ENCODE assay signal across 8 cellular contexts in genomic region chr9:89549031-89549644, GRCh38. TPM values are rescaled to one million over a fixed set of nuclear protein-coding genes. Genes with fewer than 3 reads are reported as not detected.
DNase-seq lines count a peak whose midpoint lies in the region; ATAC-seq, FAIRE-seq and TF ChIP-seq lines count a peak whose summit lies in the region.

No MANE protein-coding gene starts in this region.

- POLR2A ChIA-PET in AG04449 (lab: Yijun Ruan, JAX) (no interaction called here), HepG2 (lab: Yijun Ruan, JAX) (interaction anchor here (1.0 to 1.5 kb wide), 2 partner anchors 13 to 239 kb away, joined by 3 to 4 read pairs; no protein-coding TSS in a partner anchor)
- POLR2A ChIA-PET in activated CD4-positive, alpha-beta T cell treated with anti-CD3 and anti-CD28 coated beads for 36 hours (lab: Charles Lee): interaction anchor here (0.7 to 1.7 kb wide), 8 partner anchors 12 to 176 kb away, joined by 3 to 16 read pairs (median 4); no protein-coding TSS in a partner anchor

- H3K27ac Mint-ChIP-seq in activated CD4-positive, alpha-beta T cell treated with anti-CD3 and anti-CD28 coated beads for 36 hours: no peak overlapping the region

- peaks cover 22% of the 10 kb centered on the region for H3K4me1 Mint-ChIP-seq in activated CD4-positive, alpha-beta T cell treated with anti-CD3 and anti-CD28 coated beads for 36 hours

- H3K9me3 ChIP-seq in HepG2 (ENCODE audit: low read length): peaks cover 7% of the 10 kb centered on the region; the same call in 1 of the 2 replicates

- no peak overlapping the region for H3K4me3 Mint-ChIP-seq in activated CD4-positive, alpha-beta T cell treated with anti-CD3 and anti-CD28 coated beads for 36 hours

- H3K36me3 ChIP-seq in HepG2 (replicated peaks in 1 of 2; ENCODE audit: control insufficient read depth in 1 of 2, insufficient read depth in 2 of 2, low read length in 2 of 2): no peaks in the 10 kb centered on the region

- no TSS peak for BruUV-seq in HepG2 (replicated peaks; lab: Mats Ljungman, UMichigan)

- H3K9me3 Mint-ChIP-seq in activated CD4-positive, alpha-beta T cell treated with anti-CD3 and anti-CD28 coated beads for 36 hours (ENCODE audit: low read depth): peaks cover 13% of the 10 kb centered on the region

- H4K20me1 ChIP-seq in HepG2 (ENCODE audit: insufficient read depth, low read length): no peaks in the 10 kb centered on the region

- peak; percentile 48 for TF ChIP-seq RAD21 in HepG2 (CRISPR knock-in tag; IDR thresholded peaks at IDR 0.05)

- no peak overlapping the region for H3K27ac ChIP-seq in HepG2 (ENCODE audit: extremely low read length, insufficient read depth, low read length)

- TF ChIP-seq CTCF in AG04449 (IDR thresholded peaks at IDR 0.05; ENCODE audit: insufficient read depth, low read length, missing control alignments): peak; percentile 91
- TF ChIP-seq CTCF in HepG2 (CRISPR knock-in tag; IDR thresholded peaks at IDR 0.05): peak; percentile 82

- peaks cover 1 to 8% of the 10 kb centered on the region in 2 experiments; a peak in 1 of 5 replicates for H3K27me3 ChIP-seq in HepG2 (ENCODE audit: control insufficient read depth in 1 of 2, insufficient read depth in 2 of 2, low read length in 2 of 2)

- in situ Hi-C loops in HepG2 (cut with HindIII; ENCODE audit: extremely low pct_ligation_motif_present, low pct_unique_long_range_greater_than_20kb): no loop called here

- TF ChIP-seq EP300 in HepG2 (IDR thresholded peaks at IDR 0.05; ENCODE audit: low read depth in 2 of 2, low read length in 2 of 2): no peak
- TF ChIP-seq EP300 in HepG2 (CRISPR knock-in tag; IDR thresholded peaks at IDR 0.05; ENCODE audit: borderline replicate concordance): no peak

- H3K36me3 Mint-ChIP-seq in activated CD4-positive, alpha-beta T cell treated with anti-CD3 and anti-CD28 coated beads for 36 hours (ENCODE audit: low read depth): peaks cover 11% of the 10 kb centered on the region

- no peak overlapping the region for H3K9ac ChIP-seq in HepG2 (ENCODE audit: insufficient read depth, low read depth, low read length)

- 24% methylated on average over 5 of the region's 5 CpGs for WGBS in HepG2 (ENCODE audit: low lambda C conversion rate)

- H3K4me3 ChIP-seq in AG04449 (ENCODE audit: low read depth, low read length) (no peak overlapping the region), HepG2 (replicated peaks in 1 of 3; ENCODE audit: insufficient read depth in 1 of 3, low read depth in 2 of 3, low read length in 3 of 3) (no peak overlapping the region)

- peaks cover 65% of the 10 kb centered on the region for H3K4me1 ChIP-seq in HepG2 (ENCODE audit: insufficient read depth, low read length)

- peak; percentile 73 for FAIRE-seq in HepG2 (lab: Jason Lieb, UNC)

- H2AFZ ChIP-seq in HepG2 (ENCODE audit: low read length): no peak overlapping the region

- intact Hi-C loops in activated CD4-positive, alpha-beta T cell treated with anti-CD3 and anti-CD28 coated beads for 36 hours (cut with DNase I, micrococcal nuclease): loop anchor here (1.0 to 5.0 kb wide), 9 partner anchors 51 to 230 kb away; partner anchors contain the start of genes SECISBP2 (in 1 of the 2) and SEMA4D (in 1 of the 2)
- intact Hi-C loops in HepG2 (cut with micrococcal nuclease; ENCODE audit: unreplicated experiment): no loop called here

- ATAC-seq in GM18861 (IDR thresholded peaks at IDR 0.05; ENCODE audit: unreplicated experiment) (peak; percentile 80), HG03097 (IDR thresholded peaks at IDR 0.05; ENCODE audit: low FRiP score, unreplicated experiment) (peak; percentile 80), HepG2 (peak; percentile 85)
- ATAC-seq in activated CD4-positive, alpha-beta T cell treated with anti-CD3 and anti-CD28 coated beads for 36 hours: peak; percentile 100

- no peak for DNase-seq in AG04449 (ENCODE audit: low read depth, low spot score)
- peak; percentile 52 for DNase-seq in NCI-H226
- peak; percentile 94 for DNase-seq in activated CD4-positive, alpha-beta T cell treated with anti-CD3 and anti-CD28 coated beads for 36 hours
- DNase-seq in cerebellum (ENCODE audit: low spot score): peak; percentile 70
- peak; percentile 32 for DNase-seq in HepG2 (ENCODE audit: low spot score)
- peak; percentile 75 for DNase-seq in stimulated activated CD8-positive, alpha-beta memory T cell treated with anti-CD3 and anti-CD28 coated beads, Interleukin-12 subunit alpha, Interleukin-12 subunit beta, amount 100 ng/mL, for 1 hour (ENCODE audit: low read depth)

- TF ChIP-seq POLR2A in HepG2 (IDR thresholded peaks at IDR 0.05; ENCODE audit: insufficient read depth in 1 of 2, low read depth in 2 of 2, low read length in 2 of 2): no peak

- CTCF ChIA-PET in AG04449 (lab: Yijun Ruan, JAX): interaction anchor here (0.6 to 3.8 kb wide), 30 partner anchors 8 to 690 kb away, joined by 3 to 24 read pairs (median 5); partner anchors contain the start of gene SECISBP2
- CTCF ChIA-PET in activated CD4-positive, alpha-beta T cell treated with anti-CD3 and anti-CD28 coated beads for 36 hours (lab: Charles Lee): interaction anchor here (0.6 to 4.1 kb wide), 61 partner anchors 11 to 554 kb away, joined by 3 to 88 read pairs (median 6); partner anchors contain the start of genes SECISBP2 and SEMA4D
- CTCF ChIA-PET in HepG2 (lab: Yijun Ruan, JAX; ENCODE audit: low intra/inter-chr PET ratio, low total read pairs): interaction anchor here (2.6 kb wide), 1 partner anchor 230 kb away, joined by 13 read pairs; the partner anchor contains the start of gene SECISBP2

- no peaks in the 10 kb centered on the region for H3K79me2 ChIP-seq in HepG2 (ENCODE audit: insufficient read depth, low read length)

- no peaks in the 10 kb centered on the region for H3K27me3 Mint-ChIP-seq in activated CD4-positive, alpha-beta T cell treated with anti-CD3 and anti-CD28 coated beads for 36 hours

- H3K4me2 ChIP-seq in HepG2 (ENCODE audit: low read depth, low read length): no peak overlapping the region

TF ChIP-seq in HepG2, 621 proteins besides CTCF, POLR2A, EP300 and RAD21 (continues in another document):
- TF ChIP-seq MAX (IDR thresholded peaks at IDR 0.05) (0 out of 2 replicates have a peak, but pooled peaks have one; percentile 22), RBM22 (optimal IDR thresholded peaks at IDR 0.05; ENCODE audit: low read length) (no peak), MED1 (CRISPR knock-in tag; IDR thresholded peaks at IDR 0.05) (peak; percentile 30; the same call in 1 of the 2 replicates)

RNA-seq across cellular contexts. Expression of gene SEMA4D, which starts 51.2 kb away (rescaled TPM):
- total RNA-seq in activated CD4-positive, alpha-beta T cell treated with anti-CD3 and anti-CD28 coated beads for 36 hours: 100 to 1,000 TPM; 215 to 226 TPM
- 18.4 TPM for total RNA-seq in cerebellum
- total RNA-seq in HepG2 (2016; rRNA removed; fragmentation: Illumina TruSeq; extraction: Trizol): 0.07 and 0.13 TPM in 2 replicates
- 0.26 TPM in 1 of 2 replicates, not detected in the other for total RNA-seq in HepG2 (2016; cell fraction: cytosol; rRNA removed; fragmentation: Illumina TruSeq; extraction: Trizol; ENCODE audit: low read depth)
- total RNA-seq in HepG2 (2016; cell fraction: insoluble cytoplasmic fraction; rRNA removed; fragmentation: Illumina TruSeq; extraction: Trizol): 0.10 and 0.13 TPM in 2 replicates
- total RNA-seq in HepG2 (2016; cell fraction: membrane; rRNA removed; fragmentation: Illumina TruSeq; extraction: Trizol): 0.07 and 0.28 TPM in 2 replicates
- 0.44 and 0.87 TPM in 2 replicates for total RNA-seq in HepG2 (2016; cell fraction: nucleus; rRNA removed; fragmentation: Illumina TruSeq; extraction: Trizol)
- polyA plus RNA-seq in HepG2 (2011; rRNA removed): 0.16 and 0.17 TPM in 2 replicates
- 0.12 and 0.23 TPM in 2 replicates for polyA plus RNA-seq in HepG2 (2011; cell fraction: cytosol; rRNA removed)
- 0.97 and 1.2 TPM in 2 replicates for polyA plus RNA-seq in HepG2 (2011; cell fraction: nucleus; rRNA removed)
- 0.85 and 1.2 TPM in 2 replicates for polyA plus RNA-seq in HepG2 (2012)
- 0.08 TPM in 1 of 2 replicates, not detected in the other for polyA plus RNA-seq in HepG2 (2016; cell fraction: cytosol; fragmentation: Illumina TruSeq; extraction: Trizol; ENCODE audit: low read depth)
- polyA plus RNA-seq in HepG2 (2016; cell fraction: insoluble cytoplasmic fraction; fragmentation: Illumina TruSeq; extraction: Trizol; ENCODE audit: low read depth): 0.10 and 0.16 TPM in 2 replicates
- polyA plus RNA-seq in HepG2 (2016; cell fraction: membrane; fragmentation: Illumina TruSeq; extraction: Trizol; ENCODE audit: low read depth): 0.08 and 0.11 TPM in 2 replicates
- 0.31 and 0.86 TPM in 2 replicates for polyA plus RNA-seq in HepG2 (2016; cell fraction: nucleus; fragmentation: Illumina TruSeq; extraction: Trizol; ENCODE audit: insufficient read depth, low read depth)
- 0.38 and 11.1 TPM in 2 replicates for polyA minus RNA-seq in HepG2 (2011; rRNA and poly(A)+ RNA removed; ENCODE audit: low replicate concordance)
- 2.1 TPM in 1 of 2 replicates, not detected in the other for polyA minus RNA-seq in HepG2 (2011; cell fraction: cytosol; rRNA and poly(A)+ RNA removed)
- 0.26 and 0.87 TPM in 2 replicates for polyA minus RNA-seq in HepG2 (2011; cell fraction: nucleus; rRNA and poly(A)+ RNA removed)

RNA-seq across cellular contexts. Expression of gene GADD45G, which starts 55.7 kb away (rescaled TPM):
- total RNA-seq in activated CD4-positive, alpha-beta T cell treated with anti-CD3 and anti-CD28 coated beads for 36 hours: 1 to 10 TPM; 1.2 to 1.6 TPM
- total RNA-seq in cerebellum (6.9 TPM), HepG2 (2016; rRNA removed; fragmentation: Illumina TruSeq; extraction: Trizol) (not detected in 2 replicates)
- not detected in 2 replicates for total RNA-seq in HepG2 (2016; cell fraction: cytosol; rRNA removed; fragmentation: Illumina TruSeq; extraction: Trizol; ENCODE audit: low read depth)
- total RNA-seq in HepG2 (2016; cell fraction: insoluble cytoplasmic fraction; rRNA removed; fragmentation: Illumina TruSeq; extraction: Trizol): not detected in 2 replicates
- not detected in 2 replicates for total RNA-seq in HepG2 (2016; cell fraction: membrane; rRNA removed; fragmentation: Illumina TruSeq; extraction: Trizol)
- total RNA-seq in HepG2 (2016; cell fraction: nucleus; rRNA removed; fragmentation: Illumina TruSeq; extraction: Trizol): not detected in 2 replicates
- not detected in 2 replicates for polyA plus RNA-seq in HepG2 (2011; rRNA removed)
- not detected in 2 replicates for polyA plus RNA-seq in HepG2 (2011; cell fraction: cytosol; rRNA removed)
- not detected in 2 replicates for polyA plus RNA-seq in HepG2 (2011; cell fraction: nucleus; rRNA removed)
- not detected in 2 replicates for polyA plus RNA-seq in HepG2 (2012)
- not detected in 2 replicates for polyA plus RNA-seq in HepG2 (2016; cell fraction: cytosol; fragmentation: Illumina TruSeq; extraction: Trizol; ENCODE audit: low read depth)
- polyA plus RNA-seq in HepG2 (2016; cell fraction: insoluble cytoplasmic fraction; fragmentation: Illumina TruSeq; extraction: Trizol; ENCODE audit: low read depth): not detected in 2 replicates
- not detected in 2 replicates for polyA plus RNA-seq in HepG2 (2016; cell fraction: membrane; fragmentation: Illumina TruSeq; extraction: Trizol; ENCODE audit: low read depth)
- not detected in 2 replicates for polyA plus RNA-seq in HepG2 (2016; cell fraction: nucleus; fragmentation: Illumina TruSeq; extraction: Trizol; ENCODE audit: insufficient read depth, low read depth)
- polyA minus RNA-seq in HepG2 (2011; rRNA and poly(A)+ RNA removed; ENCODE audit: low replicate concordance): not detected in 2 replicates
- polyA minus RNA-seq in HepG2 (2011; cell fraction: cytosol; rRNA and poly(A)+ RNA removed): not detected in 2 replicates
- not detected in 2 replicates for polyA minus RNA-seq in HepG2 (2011; cell fraction: nucleus; rRNA and poly(A)+ RNA removed)

Comparison
In these comparisons a context has a peak if more than half of its experiments do, and no peak if none do; other contexts are left out.
1. RNA of gene SEMA4D, which starts 51.2 kb away (total RNA-seq): 215 to 226 TPM in activated CD4-positive, alpha-beta T cell treated with anti-CD3 and anti-CD28 coated beads for 36 hours and 18.4 TPM in cerebellum (single experiment); 0.07 to 0.87 TPM in HepG2; every median in the first group is over 10 times any median in the second.
2. Peak in every context shown above with its lines, with median percentiles within 50 percentile points of each other: ATAC-seq.